ENCODE assay signal across 8 cellular contexts in the genomic region with DNA sequence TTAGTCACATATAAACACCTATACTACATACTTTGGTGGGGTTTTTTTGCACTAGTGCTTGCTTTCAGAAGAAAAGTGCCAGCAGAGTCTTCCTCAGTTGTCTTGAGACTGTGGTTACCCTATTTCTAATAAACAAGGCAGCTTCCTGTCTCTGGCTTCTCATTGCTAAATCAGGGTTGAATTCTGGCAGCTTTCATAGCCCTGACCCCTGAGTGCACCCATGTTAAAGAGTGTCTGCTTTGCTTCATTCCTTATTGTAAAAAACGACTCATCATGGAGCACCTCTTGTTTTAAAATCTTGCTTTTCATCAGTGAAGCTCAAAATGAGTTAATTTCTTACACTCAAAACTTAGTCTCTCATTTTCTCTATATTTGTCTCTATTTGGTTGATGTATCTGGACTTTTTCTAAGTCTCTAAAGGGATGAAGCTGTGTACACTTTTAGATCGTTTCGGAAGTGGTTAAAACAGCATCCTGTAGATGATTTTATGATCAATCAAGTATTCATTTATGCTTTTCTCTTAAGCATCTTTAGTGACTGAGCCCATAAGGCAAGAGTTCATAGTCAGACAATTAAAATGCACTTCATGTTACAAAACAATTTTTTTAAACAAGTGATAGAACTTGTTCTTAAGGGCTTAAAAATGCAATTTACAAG.
DNase-seq lines count a peak whose midpoint lies in the region; ATAC-seq, FAIRE-seq and TF ChIP-seq lines count a peak whose summit lies in the region.

No MANE protein-coding gene starts in this region.

- H3K36me3 ChIP-seq in Karpas-422 (ENCODE audit: insufficient read depth, low read length) (peaks cover 12% of the 10 kb centered on the region), endothelial cell of umbilical vein (ENCODE audit: control insufficient read depth in 2 of 2, extremely low read depth in 1 of 2, insufficient read depth in 2 of 2, low read length in 2 of 2) (no peaks in the 10 kb centered on the region), small intestine (ENCODE audit: control insufficient read depth in 2 of 2, insufficient read depth in 2 of 2, low read length in 2 of 2) (no peaks in the 10 kb centered on the region)

- H3K9me3 ChIP-seq in Karpas-422 (ENCODE audit: low read length) = no peaks in the 10 kb centered on the region
- H3K9me3 ChIP-seq in endothelial cell of umbilical vein (replicated peaks; ENCODE audit: control insufficient read depth, insufficient read depth, low read length) = no peaks in the 10 kb centered on the region
- no peaks in the 10 kb centered on the region for H3K9me3 ChIP-seq in small intestine (ENCODE audit: control insufficient read depth, low read depth)

- no peak for TF ChIP-seq CTCF in GM12865 (IDR thresholded peaks at IDR 0.05; ENCODE audit: insufficient read depth, low read depth, low read length, missing control alignments)
- no peak for TF ChIP-seq CTCF in endothelial cell of umbilical vein (IDR thresholded peaks at IDR 0.05; ENCODE audit: extremely low read depth in 1 of 2, insufficient read depth in 1 of 2, low read depth in 1 of 2, low read length in 2 of 2)

- peak overlapping the region; percentile 44 for H3K9ac ChIP-seq in Karpas-422 (ENCODE audit: low read length)
- no peak overlapping the region for H3K9ac ChIP-seq in endothelial cell of umbilical vein (replicated peaks; ENCODE audit: extremely low read depth, insufficient read depth, low read length)

- no peak for TF ChIP-seq POLR2A in endothelial cell of umbilical vein (IDR thresholded peaks at IDR 0.05; ENCODE audit: low read depth, low read length)

- ATAC-seq in GM21528 (IDR thresholded peaks at IDR 0.05; ENCODE audit: low FRiP score, unreplicated experiment) = peak; percentile 86

- no TSS peak for BruUV-seq in endothelial cell of umbilical vein (replicated peaks; lab: Mats Ljungman, UMichigan)

- peak; percentile 84 for DNase-seq in GM12865 (ENCODE audit: low read depth)
- DNase-seq in Karpas-422 = peak; percentile 59
- peak; percentile 34 for DNase-seq in endothelial cell of umbilical vein (ENCODE audit: low read depth, low spot score)
- peak; percentile 54 for DNase-seq in small intestine
- DNase-seq in ecto neural progenitor cell (ENCODE audit: low spot score) = no peak
- DNase-seq in superior temporal gyrus (ENCODE audit: extremely low spot score) = no peak
- DNase-seq in NCI-H748 (lab: John Stamatoyannopoulos, UW; ENCODE audit: unreplicated experiment) = no peak

- H3K4me1 ChIP-seq in Karpas-422 (ENCODE audit: low read length) (peaks cover 77% of the 10 kb centered on the region), endothelial cell of umbilical vein (ENCODE audit: control insufficient read depth, extremely low read depth, insufficient read depth, low read length) (no peaks in the 10 kb centered on the region), small intestine (ENCODE audit: control insufficient read depth in 2 of 2, insufficient read depth in 1 of 2, low read depth in 1 of 2, low read length in 1 of 2) (peaks cover 0 to 3% of the 10 kb centered on the region in 2 donors)

- dilution Hi-C loops in endothelial cell of umbilical vein (cut with MboI; ENCODE audit: extremely low pct_ligation_motif_present, low sequenced_read_pairs) = no loop called here

- H3K79me2 ChIP-seq in Karpas-422 (ENCODE audit: low read length) (peaks cover 92% of the 10 kb centered on the region), endothelial cell of umbilical vein (ENCODE audit: control insufficient read depth, insufficient read depth, low read length) (peaks cover 20% of the 10 kb centered on the region)

- H3K9me2 ChIP-seq in Karpas-422 (replicated peaks; ENCODE audit: insufficient read depth, low read length) = no peaks in the 10 kb centered on the region

- H3K27me3 ChIP-seq in Karpas-422 (ENCODE audit: low read length) = no peaks in the 10 kb centered on the region
- H3K27me3 ChIP-seq in endothelial cell of umbilical vein (ENCODE audit: control insufficient read depth in 2 of 2, insufficient read depth in 2 of 2, low read length in 2 of 2) = no peaks in the 10 kb centered on the region
- no peaks in the 10 kb centered on the region for H3K27me3 ChIP-seq in small intestine (ENCODE audit: control insufficient read depth in 2 of 2, insufficient read depth in 2 of 2, low read length in 2 of 2)

- intact Hi-C loops in endothelial cell of umbilical vein (cut with micrococcal nuclease) = no loop called here

- H2AFZ ChIP-seq in Karpas-422 (ENCODE audit: low read length) (no peak overlapping the region), endothelial cell of umbilical vein (ENCODE audit: low read depth, low read length) (no peak overlapping the region)

- H3K9me1 ChIP-seq in endothelial cell of umbilical vein (replicated peaks; ENCODE audit: control insufficient read depth, extremely low read depth, insufficient read depth, low read length) = no peaks in the 10 kb centered on the region

- FAIRE-seq in endothelial cell of umbilical vein (lab: Jason Lieb, UNC) (no peak), small intestine (lab: Jason Lieb, UNC) (no peak)

- peak overlapping the region; percentile 56 for H3K4me2 ChIP-seq in Karpas-422 (ENCODE audit: low read depth, low read length, poor library complexity, severe bottlenecking)
- no peak overlapping the region for H3K4me2 ChIP-seq in endothelial cell of umbilical vein (ENCODE audit: insufficient read depth, low read length)

- H3K27ac ChIP-seq in Karpas-422 (ENCODE audit: low read length) (peak overlapping the region; percentile 61), endothelial cell of umbilical vein (ENCODE audit: insufficient read depth, low read depth, low read length) (no peak overlapping the region), small intestine (ENCODE audit: low read depth in 1 of 2, low read length in 1 of 2) (peak overlapping the region in 1 of 2 donors; percentile 72)

- no peaks in the 10 kb centered on the region for H4K20me1 ChIP-seq in Karpas-422 (ENCODE audit: insufficient read depth, low read depth, low read length)
- H4K20me1 ChIP-seq in endothelial cell of umbilical vein (replicated peaks; ENCODE audit: control insufficient read depth, extremely low read depth, insufficient read depth, low read length) = no peaks in the 10 kb centered on the region

- H3K4me3 ChIP-seq in GM12865 (ENCODE audit: low read depth, low read length) (peak overlapping the region; percentile 45), Karpas-422 (ENCODE audit: low read length) (0 out of 2 replicates have a peak overlapping the region, but pooled peaks have one; percentile 36), endothelial cell of umbilical vein (replicated peaks in 1 of 3; ENCODE audit: insufficient read depth in 1 of 3, low read depth in 1 of 3, low read length in 3 of 3) (no peak overlapping the region), small intestine (ENCODE audit: low read depth in 1 of 2, low read length in 2 of 2) (no peak overlapping the region)

- 36 to 67% (median 57%) methylated on average over 3 of the region's 3 CpGs for WGBS in small intestine, 3 donors

- CTCF ChIA-PET in endothelial cell of umbilical vein (lab: Charles Lee) = interaction anchor here (1.2 kb wide), 1 partner anchor 11 kb away, joined by 5 read pairs; no protein-coding TSS in a partner anchor

- POLR2A ChIA-PET in endothelial cell of umbilical vein (lab: Charles Lee) = no interaction called here

TF ChIP-seq in endothelial cell of umbilical vein, 7 proteins besides CTCF, POLR2A, EP300 and RAD21:
- TF ChIP-seq GATA2 (IDR thresholded peaks at IDR 0.05; ENCODE audit: insufficient read depth, insufficient read length, low read depth, low read length) (no peak), EZH2 (IDR thresholded peaks at IDR 0.05; ENCODE audit: borderline replicate concordance, low read depth, low read length, severe bottlenecking) (no peak), POLR2AphosphoS5 (IDR thresholded peaks at IDR 0.05; ENCODE audit: insufficient read depth, low read depth, low read length) (no peak), JUN (IDR thresholded peaks at IDR 0.05; ENCODE audit: borderline replicate concordance, insufficient read depth, insufficient read length, low read depth) (no peak), FOS (IDR thresholded peaks at IDR 0.05; ENCODE audit: borderline replicate concordance, insufficient read depth, low read length) (no peak), MYC (IDR thresholded peaks at IDR 0.05; ENCODE audit: low read depth, low read length) (no peak)
- TF ChIP-seq, protein P1, sequence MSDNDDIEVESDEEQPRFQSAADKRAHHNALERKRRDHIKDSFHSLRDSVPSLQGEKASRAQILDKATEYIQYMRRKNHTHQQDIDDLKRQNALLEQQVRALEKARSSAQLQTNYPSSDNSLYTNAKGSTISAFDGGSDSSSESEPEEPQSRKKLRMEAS (IDR thresholded peaks at IDR 0.05; ENCODE audit: insufficient read depth, insufficient read length) = no peak

Comparison
In these comparisons a context has a peak if more than half of its experiments do, and no peak if none do; other contexts are left out.
1. DNase-seq: peak in GM12865 (single experiment), Karpas-422 (single experiment), endothelial cell of umbilical vein (single experiment) and small intestine (single experiment); none in ecto neural progenitor cell (single experiment), superior temporal gyrus (single experiment) and NCI-H748 (single experiment).
2. H3K4me3 ChIP-seq: peak in GM12865 (single experiment) and Karpas-422 (single experiment); none in endothelial cell of umbilical vein (0 of 3) and small intestine (0 of 2).